Comparison of ENCODE assay signal across 14 cellular contexts in genomic region chr5:71693828-71694427, GRCh38. TPM values are rescaled to one million over a fixed set of nuclear protein-coding genes. Genes with fewer than 3 reads are reported as not detected.
A peak's percentile ranks its signal among the peaks of the same experiment; 100 is the strongest.
DNase-seq lines count a peak whose midpoint lies in the region; ATAC-seq and TF ChIP-seq lines count a peak whose summit lies in the region.
"Had no signal": no experiment of that assay in that cellular context is flagged by ENCODE, and none has a peak within 500 bp of the region (broad histone marks: within the 10 kb centered on the region; RNA-seq: fewer than 3 reads in every experiment).

No MANE protein-coding gene starts in this region.

- H2AFZ ChIP-seq in neuronal stem cell (ENCODE audit: low read length): peak overlapping the region; percentile 87

- no peak overlapping the region for H3K4ac ChIP-seq in neuronal stem cell (ENCODE audit: low read length)

- H2BK15ac ChIP-seq in neuronal stem cell (ENCODE audit: low read length): no peak overlapping the region

- no peak overlapping the region for H3K14ac ChIP-seq in neuronal stem cell (ENCODE audit: low read length)

- H3K4me1 ChIP-seq in HEK293 (ENCODE audit: control insufficient read depth, insufficient read depth, low read length) (peaks cover 11% of the 10 kb centered on the region), neuronal stem cell (ENCODE audit: control insufficient read depth in 2 of 2, insufficient read depth in 1 of 2, low read depth in 1 of 2, low read length in 2 of 2) (peaks cover 7 to 19% of the 10 kb centered on the region in 2 donors)

- H3K4me3 ChIP-seq in HEK293 (ENCODE audit: low read depth, low read length) (no peak overlapping the region), neuronal stem cell (ENCODE audit: low read length in 2 of 2) (peak overlapping the region in 1 of 2 donors; percentile 32)
- H3K4me3 ChIP-seq: heart right ventricle had no signal

- no peak overlapping the region for H2BK120ac ChIP-seq in neuronal stem cell (ENCODE audit: low read depth, low read length)

- H3K27me3 ChIP-seq in neuronal stem cell (ENCODE audit: control insufficient read depth in 3 of 3, insufficient read depth in 3 of 3, low read depth in 1 of 3, low read length in 3 of 3): no peaks in the 10 kb centered on the region

- peak overlapping the region; percentile 91 for H3K27ac Mint-ChIP-seq in endothelial cell (ENCODE audit: unreplicated experiment)
- H3K27ac Mint-ChIP-seq: activated CD4-positive, alpha-beta T cell treated with anti-CD3 and anti-CD28 coated beads, Interleukin-2, amount 10 ng/mL, durations not matched to agents 7 days and 5 days; activated T-helper 17 cell treated with anti-CD3 and anti-CD28 coated beads, Interleukin-2, amount 50 U/mL, for 72 hours had no signal

- no peaks in the 10 kb centered on the region for H3K79me1 ChIP-seq in neuronal stem cell (ENCODE audit: low read depth, low read length)

- H3K4me2 ChIP-seq in neuronal stem cell (ENCODE audit: insufficient read depth, low read length, poor library complexity, severe bottlenecking): no peak overlapping the region

- H3K36me3 Mint-ChIP-seq in endothelial cell (ENCODE audit: low read depth, unreplicated experiment): peaks cover 4% of the 10 kb centered on the region

- H2BK12ac ChIP-seq in neuronal stem cell (ENCODE audit: low read length): no peak overlapping the region

- DNase-seq in OCI-M1 (lab: John Stamatoyannopoulos, UW): peak; percentile 88
- DNase-seq in endothelial cell (ENCODE audit: low spot score): peak; percentile 30
- no peak for DNase-seq in neuronal stem cell (ENCODE audit: low spot score)
- DNase-seq in NCI-H345 treated with DMSO at 0.1 percent for 48 hours (lab: John Stamatoyannopoulos, UW; ENCODE audit: unreplicated experiment): no peak
- no peak for DNase-seq in germinal center (ENCODE audit: low spot score)
- DNase-seq in stimulated activated CD4-positive, alpha-beta T cell treated with anti-CD3 and anti-CD28 coated beads, Interleukin-4, amount 100 ng/mL, for 4 hours: no peak
- DNase-seq: activated CD4-positive, alpha-beta T cell treated with anti-CD3 and anti-CD28 coated beads, Interleukin-2, amount 10 ng/mL, durations not matched to agents 7 days and 5 days; CD8-positive, alpha-beta memory T cell; heart right ventricle; NCI-H1417 treated with DMSO at 0.1 percent for 48 hours had no signal

- no peak overlapping the region for H3K9ac ChIP-seq in neuronal stem cell (ENCODE audit: low read depth, low read length, poor library complexity)

- H3K9me3 ChIP-seq in HEK293 (ENCODE audit: control insufficient read depth, insufficient read depth, low read depth, low read length) (no peaks in the 10 kb centered on the region), neuronal stem cell (replicated peaks in 1 of 2; ENCODE audit: control insufficient read depth in 2 of 2, insufficient read depth in 1 of 2, low read depth in 1 of 2, low read length in 2 of 2) (no peaks in the 10 kb centered on the region)
- H3K9me3 ChIP-seq: heart right ventricle had no signal

- no peaks in the 10 kb centered on the region for H3K36me3 ChIP-seq in HEK293 (ENCODE audit: control insufficient read depth in 2 of 2, insufficient read depth in 1 of 2, low read length in 2 of 2)
- no peaks in the 10 kb centered on the region for H3K36me3 ChIP-seq in neuronal stem cell (replicated peaks in 1 of 2; ENCODE audit: control insufficient read depth in 2 of 2, insufficient read depth in 2 of 2, low read length in 2 of 2)
- H3K36me3 ChIP-seq: heart right ventricle had no signal

- POLR2A ChIA-PET in HEK293 (lab: Yijun Ruan, JAX): no interaction called here

- no peak overlapping the region for H4K91ac ChIP-seq in neuronal stem cell (ENCODE audit: low read depth, low read length, poor library complexity)

- ATAC-seq in HG02885 (IDR thresholded peaks at IDR 0.05; ENCODE audit: poor library complexity, unreplicated experiment): no peak
- ATAC-seq: activated T-helper 17 cell treated with anti-CD3 and anti-CD28 coated beads, Interleukin-2, amount 50 U/mL, for 72 hours; heart right ventricle had no signal

- H3K27ac ChIP-seq in HEK293 (ENCODE audit: extremely low read depth, low read depth, low read length) (peak overlapping the region; percentile 43), neuronal stem cell (replicated peaks; ENCODE audit: low read length) (no peak overlapping the region)
- H3K27ac ChIP-seq: heart right ventricle had no signal

- H2AK5ac ChIP-seq in neuronal stem cell (ENCODE audit: low read depth, low read length): no peak overlapping the region

- peaks cover 48% of the 10 kb centered on the region for H3K4me1 Mint-ChIP-seq in endothelial cell (ENCODE audit: unreplicated experiment)

- WGBS in neuronal stem cell (ENCODE audit: extremely low coverage in 2 of 2, insufficient read length in 2 of 2, insufficient replicate concordance in 1 of 2), 2 donors: no CpG with 5 or more reads among the region's 7 CpGs

- no peak overlapping the region for H3K4me3 Mint-ChIP-seq in endothelial cell (ENCODE audit: unreplicated experiment)
- H3K4me3 Mint-ChIP-seq: activated CD4-positive, alpha-beta T cell treated with anti-CD3 and anti-CD28 coated beads, Interleukin-2, amount 10 ng/mL, durations not matched to agents 7 days and 5 days; activated T-helper 17 cell treated with anti-CD3 and anti-CD28 coated beads, Interleukin-2, amount 50 U/mL, for 72 hours; CD8-positive, alpha-beta memory T cell had no signal

- no peak overlapping the region for H3K23ac ChIP-seq in neuronal stem cell (ENCODE audit: low read depth, low read length, poor library complexity)

- H3K9me3 Mint-ChIP-seq in endothelial cell (ENCODE audit: unreplicated experiment): no peaks in the 10 kb centered on the region

- no peaks in the 10 kb centered on the region for H3K27me3 Mint-ChIP-seq in endothelial cell (ENCODE audit: unreplicated experiment)

- no peak for TF ChIP-seq CTCF in HEK293 (tag by site-specific recombination; IDR thresholded peaks at IDR 0.05)
- no peak for TF ChIP-seq CTCF in endothelial cell (IDR thresholded peaks at IDR 0.05; ENCODE audit: unreplicated experiment)

- no peak overlapping the region for H3K18ac ChIP-seq in neuronal stem cell (ENCODE audit: low read length)

- H2BK5ac ChIP-seq in neuronal stem cell (ENCODE audit: low read length): no peak overlapping the region

- CTCF ChIA-PET in HEK293 (lab: Yijun Ruan, JAX): interaction anchor here (0.6 to 1.4 kb wide), 4 partner anchors 11 to 218 kb away, joined by 3 to 4 read pairs (median 4); no protein-coding TSS in a partner anchor

- H4K8ac ChIP-seq in neuronal stem cell (ENCODE audit: low read depth, low read length): no peak overlapping the region

TF ChIP-seq in HEK293, 187 proteins besides CTCF, POLR2A, EP300 and RAD21 (continues in another document):
- TF ChIP-seq ZNF600 (tag by site-specific recombination; IDR thresholded peaks at IDR 0.05): peak; percentile 89
- TF ChIP-seq ZBTB44 (tag by site-specific recombination; IDR thresholded peaks at IDR 0.05): peak; percentile 42; the same call in 1 of the 2 replicates
- TF ChIP-seq ZNF623 (tag by site-specific recombination; IDR thresholded peaks at IDR 0.05): no peak
- TF ChIP-seq ZNF18 (tag by site-specific recombination; IDR thresholded peaks at IDR 0.05): peak; percentile 23; the same call in 1 of the 2 replicates
- peak; percentile 52; the same call in 1 of the 2 replicates for TF ChIP-seq GLIS1 (tag by site-specific recombination; IDR thresholded peaks at IDR 0.05)
- peak; percentile 84 for TF ChIP-seq TRIM28 (IDR thresholded peaks at IDR 0.05; ENCODE audit: borderline replicate concordance, low read length)
- peak; percentile 55; the same call in 1 of the 2 replicates for TF ChIP-seq ZNF843 (tag by site-specific recombination; IDR thresholded peaks at IDR 0.05)
- TF ChIP-seq ZNF837 (tag by site-specific recombination; IDR thresholded peaks at IDR 0.05): no peak
- no peak for TF ChIP-seq ZNF132 (tag by site-specific recombination; IDR thresholded peaks at IDR 0.05; ENCODE audit: borderline replicate concordance)
- no peak for TF ChIP-seq ZNF747 (tag by site-specific recombination; IDR thresholded peaks at IDR 0.05)
- peak; percentile 43; the same call in 1 of the 2 replicates for TF ChIP-seq ZNF341 (tag by site-specific recombination; IDR thresholded peaks at IDR 0.05; ENCODE audit: low read depth)
- TF ChIP-seq ZSCAN30 (tag by site-specific recombination; IDR thresholded peaks at IDR 0.05): peak; percentile 54; the same call in 1 of the 2 replicates
- no peak for TF ChIP-seq ZNF654 (tag by site-specific recombination; IDR thresholded peaks at IDR 0.05; ENCODE audit: low read depth)
- TF ChIP-seq ZIC2 (tag by site-specific recombination; IDR thresholded peaks at IDR 0.05): peak; percentile 31
- no peak for TF ChIP-seq ZNF624 (tag by site-specific recombination; IDR thresholded peaks at IDR 0.05)

RNA-seq across cellular contexts. Expression of gene CARTPT, which starts 25.1 kb away (rescaled TPM):
- total RNA-seq in endothelial cell (ENCODE audit: unreplicated experiment): 148 TPM
- polyA plus RNA-seq in neuronal stem cell (2013, experiment 1 of 2): not detected
- polyA plus RNA-seq in neuronal stem cell (2013, experiment 2 of 2): not detected
- total RNA-seq: activated CD4-positive, alpha-beta T cell treated with anti-CD3 and anti-CD28 coated beads, Interleukin-2, amount 10 ng/mL, durations not matched to agents 7 days and 5 days; activated T-helper 17 cell treated with anti-CD3 and anti-CD28 coated beads, Interleukin-2, amount 50 U/mL, for 72 hours; CD8-positive, alpha-beta memory T cell; heart right ventricle; subcutaneous adipose tissue had no signal
- polyA plus RNA-seq: CD8-positive, alpha-beta memory T cell; heart right ventricle had no signal

Comparison
In these comparisons a context has a peak if more than half of its experiments do, and no peak if none do; other contexts are left out.
1. DNase-seq: peak in OCI-M1 (single experiment) and endothelial cell (single experiment); none in neuronal stem cell (single experiment), NCI-H345 treated with DMSO at 0.1 percent for 48 hours (single experiment), germinal center (single experiment) and stimulated activated CD4-positive, alpha-beta T cell treated with anti-CD3 and anti-CD28 coated beads, Interleukin-4, amount 100 ng/mL, for 4 hours (0 of 2).